In the genomic region with DNA sequence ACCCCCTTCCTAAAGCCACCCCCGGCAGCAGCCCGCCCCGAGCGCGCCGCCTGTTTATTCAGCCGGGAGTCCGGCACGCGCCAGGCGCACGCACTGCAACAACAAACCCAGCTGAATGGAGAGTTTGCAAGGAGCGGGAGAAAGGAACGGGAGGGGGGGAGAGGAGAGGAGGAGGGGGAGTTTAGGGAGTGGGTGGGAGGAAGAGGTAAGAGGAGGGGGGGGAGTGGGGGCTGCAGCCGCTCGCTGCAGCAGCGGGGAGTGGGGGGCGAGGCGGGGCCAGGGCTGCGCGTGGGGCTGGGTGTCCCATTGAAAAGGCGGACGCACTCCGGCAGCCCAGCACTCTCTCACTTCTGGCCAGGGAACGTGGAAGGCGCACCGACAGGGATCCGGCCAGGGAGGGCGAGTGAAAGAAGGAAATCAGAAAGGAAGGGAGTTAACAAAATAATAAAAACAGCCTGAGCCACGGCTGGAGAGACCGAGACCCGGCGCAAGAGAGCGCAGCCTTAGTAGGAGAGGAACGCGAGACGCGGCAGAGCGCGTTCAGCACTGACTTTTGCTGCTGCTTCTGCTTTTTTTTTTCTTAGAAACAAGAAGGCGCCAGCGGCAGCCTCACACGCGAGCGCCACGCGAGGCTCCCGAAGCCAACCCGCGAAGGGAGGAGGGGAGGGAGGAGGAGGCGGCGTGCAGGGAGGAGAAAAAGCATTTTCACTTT, we compare ENCODE assay signal across 8 cellular contexts. TPM values are rescaled to one million over a fixed set of nuclear protein-coding genes. Genes with fewer than 3 reads are reported as not detected.
DNase-seq lines count a peak whose midpoint lies in the region; ATAC-seq, FAIRE-seq and TF ChIP-seq lines count a peak whose summit lies in the region.

TSS of gene ASCL1 (plus strand) at position 336 of the 712 bp plus-strand sequence. CDS start 571 bp downstream, outside the sequence.

- FAIRE-seq in keratinocyte (lab: Jason Lieb, UNC): no peak

- peak within 1 kb of the TSS; percentile 33 for H2AFZ ChIP-seq in keratinocyte (ENCODE audit: control insufficient read depth, low read length)

- peak within 1 kb of the TSS; percentile 56 for H3K4me2 ChIP-seq in keratinocyte (ENCODE audit: control insufficient read depth, extremely low read depth, insufficient read depth, low read depth, low read length)

- dilution Hi-C loops in keratinocyte (cut with MboI; ENCODE audit: extremely low pct_ligation_motif_present, low sequenced_read_pairs): no loop called here

- H3K36me3 ChIP-seq in keratinocyte (ENCODE audit: control insufficient read depth in 2 of 2, extremely low read depth in 1 of 2, insufficient read depth in 2 of 2, low read length in 2 of 2) (no peaks in the 10 kb centered on the region), thymus (ENCODE audit: control insufficient read depth, insufficient read depth) (no peaks in the 10 kb centered on the region)

- WGBS in thymus: 3% methylated on average over 52 of the region's 52 CpGs

- no peaks in the 10 kb centered on the region for H3K9me1 ChIP-seq in keratinocyte (ENCODE audit: control insufficient read depth, extremely low read depth, insufficient read depth, low read length)

- H4K20me1 ChIP-seq in keratinocyte (ENCODE audit: control insufficient read depth, extremely low read depth, insufficient read depth, low read length): no peaks in the 10 kb centered on the region

- peak; percentile 30 for DNase-seq in AG10803 (ENCODE audit: low read depth)
- DNase-seq in NCI-H1417 treated with DMSO at 0.1 percent for 48 hours (lab: John Stamatoyannopoulos, UW): peak; percentile 90
- DNase-seq in keratinocyte (ENCODE audit: low read depth, low spot score): no peak
- DNase-seq in Kasumi-1 (lab: John Stamatoyannopoulos, UW): no peak
- DNase-seq in GF-D8 (lab: John Stamatoyannopoulos, UW): no peak

- no peaks in the 10 kb centered on the region for H3K79me2 ChIP-seq in keratinocyte (ENCODE audit: control insufficient read depth, insufficient read depth, low read length)

- no peak within 1 kb of the TSS for H3K9ac ChIP-seq in keratinocyte (ENCODE audit: control insufficient read depth, extremely low read depth, insufficient read depth, low read length)

- H3K27ac ChIP-seq in angular gyrus (ENCODE audit: low read depth, low read length) (peak within 1 kb of the TSS; percentile 35), keratinocyte (ENCODE audit: control insufficient read depth, insufficient read depth, low read length) (no peak within 1 kb of the TSS), thymus (ENCODE audit: low read depth) (peak within 1 kb of the TSS; percentile 31)

- TF ChIP-seq CTCF in AG10803 (conservative IDR thresholded peaks at IDR 0.05; ENCODE audit: low read length) (no peak), keratinocyte (optimal IDR thresholded peaks at IDR 0.05 in 1 of 3, IDR thresholded peaks at IDR 0.05 in 1 of 3, conservative IDR thresholded peaks at IDR 0.05 in 1 of 3; ENCODE audit: extremely low read depth in 1 of 3, insufficient read depth in 2 of 3, low read length in 3 of 3) (no peak)

- H3K4me1 ChIP-seq in keratinocyte (ENCODE audit: control insufficient read depth, extremely low read depth, insufficient read depth, low read length) (peaks cover 3% of the 10 kb centered on the region), thymus (ENCODE audit: control insufficient read depth, insufficient read depth, low read length) (no peaks in the 10 kb centered on the region)

- peaks cover 89% of the 10 kb centered on the region for H3K27me3 ChIP-seq in keratinocyte (ENCODE audit: control insufficient read depth, extremely low read depth, insufficient read depth, low read length)
- H3K27me3 ChIP-seq in thymus (ENCODE audit: control insufficient read depth, insufficient read depth): peaks cover 77% of the 10 kb centered on the region

- H3K4me3 ChIP-seq in AG10803 (ENCODE audit: low read length) (peak within 1 kb of the TSS; percentile 53), keratinocyte (ENCODE audit: control insufficient read depth in 2 of 3, extremely low read depth in 1 of 3, insufficient read depth in 2 of 3, low read depth in 1 of 3, low read length in 3 of 3) (peak within 1 kb of the TSS; percentile 18 to 61 (median 43)), thymus (ENCODE audit: low read length) (peak within 1 kb of the TSS; percentile 28)

- ATAC-seq in GM18868 (IDR thresholded peaks at IDR 0.05; ENCODE audit: unreplicated experiment): peak; percentile 35

- H3K9me3 ChIP-seq in keratinocyte (ENCODE audit: control insufficient read depth, low read depth, low read length) (no peaks in the 10 kb centered on the region), thymus (ENCODE audit: control insufficient read depth) (no peaks in the 10 kb centered on the region)

RNA-seq across cellular contexts. Expression of gene ASCL1, which starts in this region (rescaled TPM):
- polyA plus RNA-seq in keratinocyte: 0.03 TPM in 1 of 3 replicates, not detected in the others
- not detected for polyA plus RNA-seq in keratinocyte (2011; ENCODE audit: low read depth)
- not detected in 2 replicates for polyA plus RNA-seq in keratinocyte (2011; cell fraction: cytosol; rRNA removed)
- polyA plus RNA-seq in keratinocyte (2011; cell fraction: nucleus; rRNA removed): not detected in 2 replicates
- polyA plus RNA-seq in keratinocyte (2012; ENCODE audit: low replicate concordance): not detected in 2 replicates
- not detected in 3 replicates for polyA minus RNA-seq in keratinocyte
- not detected for polyA minus RNA-seq in keratinocyte (2011; cell fraction: cytosol; rRNA and poly(A)+ RNA removed)
- polyA minus RNA-seq in keratinocyte (2011; cell fraction: nucleus; rRNA and poly(A)+ RNA removed): not detected in 2 replicates
- 15.3 TPM for polyA plus RNA-seq in thymus

Comparison
In these comparisons a context has a peak if more than half of its experiments do, and no peak if none do; other contexts are left out.
1. RNA of gene ASCL1 (polyA plus RNA-seq): 15.3 TPM in thymus (single experiment); 0.03 TPM in keratinocyte; every median in the first group is over 10 times any median in the second.
2. DNase-seq: peak in AG10803 (single experiment) and NCI-H1417 treated with DMSO at 0.1 percent for 48 hours (single experiment); none in keratinocyte (single experiment), Kasumi-1 (0 of 2) and GF-D8 (single experiment).
3. Peak in every context shown above with its lines, with median percentiles within 50 percentile points of each other: H3K4me3 ChIP-seq.